Comparison of ENCODE assay signal across 25 cellular contexts in genomic region chr10:121368347-121369025, GRCh38.
A peak's percentile ranks its signal among the peaks of the same experiment; 100 is the strongest.
DNase-seq lines count a peak whose midpoint lies in the region; ATAC-seq and TF ChIP-seq lines count a peak whose summit lies in the region.
"Had no signal": no experiment of that assay in that cellular context is flagged by ENCODE, and none has a peak within 500 bp of the region (broad histone marks: within the 10 kb centered on the region; RNA-seq: fewer than 3 reads in every experiment).

No MANE protein-coding gene starts in this region.

- intact Hi-C loops in breast epithelium (cut with DNase I; ENCODE audit: low total_unique reads) (no loop called here), uterus (cut with DNase I; ENCODE audit: low total_unique reads) (no loop called here)

- no peak for ATAC-seq in activated T-cell treated with anti-CD3 and anti-CD28 coated beads, Interleukin-2, amount 50 U/mL, for 4 hours
- ATAC-seq in stimulated activated memory B cell treated with anti-CD40 and anti-IgM and Interleukin-4, amounts not matched to agents 10 μg/mL and 1 μg/mL and 100 μg/mL, for 72 hours, result no peak
- ATAC-seq: A549; activated CD8-positive, alpha-beta memory T cell treated with anti-CD3 and anti-CD28 coated beads, Interleukin-2, amount 10 ng/mL, durations not matched to agents 7 days and 5 days; naive thymus-derived CD4-positive, alpha-beta T cell; upper lobe of right lung had no signal

- H3K27me3 Mint-ChIP-seq in activated T-cell treated with anti-CD3 and anti-CD28 coated beads, Interleukin-2, amount 50 U/mL, for 4 hours (ENCODE audit: low read depth), result no peaks in the 10 kb centered on the region
- no peaks in the 10 kb centered on the region for H3K27me3 Mint-ChIP-seq in stimulated activated memory B cell treated with anti-CD40 and anti-IgM and Interleukin-4, amounts not matched to agents 10 μg/mL and 1 μg/mL and 100 μg/mL, for 72 hours
- H3K27me3 Mint-ChIP-seq: activated CD4-positive, alpha-beta T cell treated with anti-CD3 and anti-CD28 coated beads, Interleukin-2, amount 10 ng/mL, durations not matched to agents 7 days and 5 days; activated CD8-positive, alpha-beta memory T cell treated with anti-CD3 and anti-CD28 coated beads, Interleukin-2, amount 10 ng/mL, durations not matched to agents 7 days and 5 days; activated naive CD8-positive, alpha-beta T cell treated with anti-CD3 and anti-CD28 coated beads, Interleukin-2, amount 10 ng/mL, durations not matched to agents 7 days and 5 days; IgD-negative memory B cell had no signal

- no peak overlapping the region for H3K4me3 Mint-ChIP-seq in activated T-cell treated with anti-CD3 and anti-CD28 coated beads, Interleukin-2, amount 50 U/mL, for 4 hours
- no peak overlapping the region for H3K4me3 Mint-ChIP-seq in stimulated activated memory B cell treated with anti-CD40 and anti-IgM and Interleukin-4, amounts not matched to agents 10 μg/mL and 1 μg/mL and 100 μg/mL, for 72 hours
- H3K4me3 Mint-ChIP-seq: activated CD4-positive, alpha-beta T cell treated with anti-CD3 and anti-CD28 coated beads, Interleukin-2, amount 10 ng/mL, durations not matched to agents 7 days and 5 days; activated CD8-positive, alpha-beta memory T cell treated with anti-CD3 and anti-CD28 coated beads, Interleukin-2, amount 10 ng/mL, durations not matched to agents 7 days and 5 days; activated naive CD8-positive, alpha-beta T cell treated with anti-CD3 and anti-CD28 coated beads, Interleukin-2, amount 10 ng/mL, durations not matched to agents 7 days and 5 days; IgD-negative memory B cell; naive thymus-derived CD4-positive, alpha-beta T cell had no signal

- no peaks in the 10 kb centered on the region for H3K27me3 ChIP-seq in breast epithelium
- no peaks in the 10 kb centered on the region for H3K27me3 ChIP-seq in uterus
- H3K27me3 ChIP-seq: BE2C, MG63, right lobe of liver, upper lobe of right lung had no signal

- no peaks in the 10 kb centered on the region for H3K4me1 Mint-ChIP-seq in activated T-cell treated with anti-CD3 and anti-CD28 coated beads, Interleukin-2, amount 50 U/mL, for 4 hours (ENCODE audit: low read depth)
- H3K4me1 Mint-ChIP-seq in stimulated activated memory B cell treated with anti-CD40 and anti-IgM and Interleukin-4, amounts not matched to agents 10 μg/mL and 1 μg/mL and 100 μg/mL, for 72 hours, result no peaks in the 10 kb centered on the region
- H3K4me1 Mint-ChIP-seq: activated CD4-positive, alpha-beta T cell treated with anti-CD3 and anti-CD28 coated beads, Interleukin-2, amount 10 ng/mL, durations not matched to agents 7 days and 5 days; activated CD8-positive, alpha-beta memory T cell treated with anti-CD3 and anti-CD28 coated beads, Interleukin-2, amount 10 ng/mL, durations not matched to agents 7 days and 5 days; activated naive CD8-positive, alpha-beta T cell treated with anti-CD3 and anti-CD28 coated beads, Interleukin-2, amount 10 ng/mL, durations not matched to agents 7 days and 5 days; IgD-negative memory B cell; naive thymus-derived CD4-positive, alpha-beta T cell had no signal

- H3K4me3 ChIP-seq in breast epithelium, result peak overlapping the region in 1 of 3 donors; percentile 29
- H3K4me3 ChIP-seq in coronary artery, result no peak overlapping the region
- H3K4me3 ChIP-seq in uterus, result no peak overlapping the region
- H3K4me3 ChIP-seq: A549, MG63, right lobe of liver, upper lobe of right lung had no signal

- H3K36me3 ChIP-seq in breast epithelium, result no peaks in the 10 kb centered on the region
- no peaks in the 10 kb centered on the region for H3K36me3 ChIP-seq in uterus
- H3K36me3 ChIP-seq: BE2C, MG63, right lobe of liver, upper lobe of right lung, WERI-Rb-1 had no signal

- no peaks in the 10 kb centered on the region for H3K36me3 Mint-ChIP-seq in activated T-cell treated with anti-CD3 and anti-CD28 coated beads, Interleukin-2, amount 50 U/mL, for 4 hours (ENCODE audit: insufficient read depth)
- H3K36me3 Mint-ChIP-seq in stimulated activated memory B cell treated with anti-CD40 and anti-IgM and Interleukin-4, amounts not matched to agents 10 μg/mL and 1 μg/mL and 100 μg/mL, for 72 hours, result no peaks in the 10 kb centered on the region
- H3K36me3 Mint-ChIP-seq: activated CD8-positive, alpha-beta memory T cell treated with anti-CD3 and anti-CD28 coated beads, Interleukin-2, amount 10 ng/mL, durations not matched to agents 7 days and 5 days; activated naive CD8-positive, alpha-beta T cell treated with anti-CD3 and anti-CD28 coated beads, Interleukin-2, amount 10 ng/mL, durations not matched to agents 7 days and 5 days; IgD-negative memory B cell; naive thymus-derived CD4-positive, alpha-beta T cell had no signal

- H3K4me1 ChIP-seq in breast epithelium (no peaks in the 10 kb centered on the region), uterus (no peaks in the 10 kb centered on the region)
- H3K4me1 ChIP-seq: A549, BE2C, right lobe of liver, upper lobe of right lung had no signal

- H3K27ac Mint-ChIP-seq in stimulated activated memory B cell treated with anti-CD40 and anti-IgM and Interleukin-4, amounts not matched to agents 10 μg/mL and 1 μg/mL and 100 μg/mL, for 72 hours, result no peak overlapping the region
- H3K27ac Mint-ChIP-seq: activated CD4-positive, alpha-beta T cell treated with anti-CD3 and anti-CD28 coated beads, Interleukin-2, amount 10 ng/mL, durations not matched to agents 7 days and 5 days; activated CD8-positive, alpha-beta memory T cell treated with anti-CD3 and anti-CD28 coated beads, Interleukin-2, amount 10 ng/mL, durations not matched to agents 7 days and 5 days; activated naive CD8-positive, alpha-beta T cell treated with anti-CD3 and anti-CD28 coated beads, Interleukin-2, amount 10 ng/mL, durations not matched to agents 7 days and 5 days; IgD-negative memory B cell; naive thymus-derived CD4-positive, alpha-beta T cell had no signal

- H3K27ac ChIP-seq in breast epithelium, result no peak overlapping the region
- no peak overlapping the region for H3K27ac ChIP-seq in coronary artery
- no peak overlapping the region for H3K27ac ChIP-seq in uterus
- H3K27ac ChIP-seq: A549, right lobe of liver, upper lobe of right lung, WERI-Rb-1 had no signal

- H3K9me3 Mint-ChIP-seq in activated T-cell treated with anti-CD3 and anti-CD28 coated beads, Interleukin-2, amount 50 U/mL, for 4 hours, result no peaks in the 10 kb centered on the region
- H3K9me3 Mint-ChIP-seq in stimulated activated memory B cell treated with anti-CD40 and anti-IgM and Interleukin-4, amounts not matched to agents 10 μg/mL and 1 μg/mL and 100 μg/mL, for 72 hours, result no peaks in the 10 kb centered on the region
- H3K9me3 Mint-ChIP-seq: activated naive CD8-positive, alpha-beta T cell treated with anti-CD3 and anti-CD28 coated beads, Interleukin-2, amount 10 ng/mL, durations not matched to agents 7 days and 5 days had no signal

- TF ChIP-seq CTCF in breast epithelium (IDR thresholded peaks at IDR 0.05) (no peak), coronary artery (IDR thresholded peaks at IDR 0.05) (no peak), uterus (IDR thresholded peaks at IDR 0.05) (no peak)

- peak; percentile 14 for DNase-seq in NCI-H748 (lab: John Stamatoyannopoulos, UW; ENCODE audit: unreplicated experiment)
- no peak for DNase-seq in NCI-H748 treated with DMSO at 0.1 percent for 48 hours (lab: John Stamatoyannopoulos, UW)
- DNase-seq in breast epithelium (ENCODE audit: low spot score in 2 of 2), result peak; percentile 61 to 67
- DNase-seq in medulla oblongata (ENCODE audit: extremely low spot score), result peak; percentile 37
- no peak for DNase-seq in coronary artery (ENCODE audit: low spot score)
- DNase-seq in activated T-cell treated with anti-CD3 and anti-CD28 coated beads, Interleukin-2, amount 50 U/mL, for 4 hours, result no peak
- no peak for DNase-seq in uterus
- DNase-seq: activated CD4-positive, alpha-beta T cell treated with anti-CD3 and anti-CD28 coated beads, Interleukin-2, amount 10 ng/mL, durations not matched to agents 7 days and 5 days; activated CD8-positive, alpha-beta memory T cell treated with anti-CD3 and anti-CD28 coated beads, Interleukin-2, amount 10 ng/mL, durations not matched to agents 7 days and 5 days; activated naive CD8-positive, alpha-beta T cell treated with anti-CD3 and anti-CD28 coated beads, Interleukin-2, amount 10 ng/mL, durations not matched to agents 7 days and 5 days; BE2C; COR-L47; erythroblast; foreskin melanocyte; islet precursor cell; MG63; naive thymus-derived CD4-positive, alpha-beta T cell; NCI-H1694 treated with DMSO at 0.1 percent for 48 hours; right lobe of liver; stimulated activated CD8-positive, alpha-beta memory T cell treated with anti-CD3 and anti-CD28 coated beads, Interleukin-4, amount 100 ng/mL, for 48 hours; upper lobe of right lung; WERI-Rb-1 had no signal

- no peak for TF ChIP-seq POLR2A in breast epithelium (IDR thresholded peaks at IDR 0.05)
- TF ChIP-seq POLR2A in uterus (IDR thresholded peaks at IDR 0.05), result no peak

- no peaks in the 10 kb centered on the region for H3K9me3 ChIP-seq in breast epithelium
- H3K9me3 ChIP-seq in uterus, result no peaks in the 10 kb centered on the region
- H3K9me3 ChIP-seq: A549, BE2C, MG63, right lobe of liver, upper lobe of right lung had no signal

Comparison
In these comparisons a context has a peak if more than half of its experiments do, and no peak if none do; other contexts are left out.
1. DNase-seq: peak in NCI-H748 (single experiment), breast epithelium (2 of 2) and medulla oblongata (single experiment); none in NCI-H748 treated with DMSO at 0.1 percent for 48 hours (single experiment), coronary artery (single experiment), activated T-cell treated with anti-CD3 and anti-CD28 coated beads, Interleukin-2, amount 50 U/mL, for 4 hours (single experiment) and uterus (0 of 2).